ENCODE assay signal across 15 cellular contexts in the genomic region with DNA sequence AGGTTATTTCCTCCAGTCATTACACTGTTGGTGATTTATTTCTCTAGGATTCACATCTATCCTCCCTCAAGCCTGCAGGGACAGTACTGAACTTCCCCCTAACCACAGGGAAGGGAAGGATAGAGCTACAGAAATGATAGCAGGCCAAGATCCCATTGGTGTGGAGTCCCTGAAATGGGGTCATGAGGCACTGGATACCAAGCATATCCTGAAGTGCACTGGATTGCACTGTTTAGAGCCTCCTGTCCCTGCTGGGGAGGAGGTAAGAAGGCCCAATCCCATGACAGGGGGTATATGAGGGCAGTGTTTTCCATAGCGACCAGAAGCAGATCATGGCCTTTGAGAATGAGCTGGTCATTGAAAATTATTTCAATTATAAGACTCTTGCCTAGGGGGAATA. TPM values are rescaled to one million over a fixed set of nuclear protein-coding genes. Genes with fewer than 3 reads are reported as not detected.
DNase-seq lines count a peak whose midpoint lies in the region; ATAC-seq and TF ChIP-seq lines count a peak whose summit lies in the region.
"Had no signal": no experiment of that assay in that cellular context is flagged by ENCODE, and none has a peak within 500 bp of the region (broad histone marks: within the 10 kb centered on the region; RNA-seq: fewer than 3 reads in every experiment).

No MANE protein-coding gene starts in this region.

- TF ChIP-seq POLR2A in heart left ventricle (IDR thresholded peaks at IDR 0.05) = no peak

- H3K27ac ChIP-seq in heart left ventricle = peak overlapping the region in 1 of 12 donors; percentile 35
- peak overlapping the region in 1 of 2 donors; percentile 6 for H3K27ac ChIP-seq in right atrium auricular region
- H3K27ac ChIP-seq in upper lobe of right lung = no peak overlapping the region
- H3K27ac ChIP-seq: BLaER1 treated with 17β-estradiol and CSF1 and Interleukin-3, amounts not matched to agents 10 nM and 100 nM had no signal

- H3K27me3 ChIP-seq in heart left ventricle (no peaks in the 10 kb centered on the region), right atrium auricular region (no peaks in the 10 kb centered on the region), upper lobe of right lung (no peaks in the 10 kb centered on the region)
- H3K27me3 ChIP-seq: BLaER1 treated with 17β-estradiol and CSF1 and Interleukin-3, amounts not matched to agents 10 nM and 100 nM had no signal

- H3K4me1 ChIP-seq in heart left ventricle = peaks cover 0 to 56% (median 22%) of the 10 kb centered on the region in 12 donors
- peaks cover 0 to 52% of the 10 kb centered on the region in 2 donors for H3K4me1 ChIP-seq in right atrium auricular region
- H3K4me1 ChIP-seq in upper lobe of right lung = no peaks in the 10 kb centered on the region
- H3K4me1 ChIP-seq: BLaER1 treated with 17β-estradiol and CSF1 and Interleukin-3, amounts not matched to agents 10 nM and 100 nM had no signal

- no peak overlapping the region for H3K4me3 ChIP-seq in heart left ventricle
- no peak overlapping the region for H3K4me3 ChIP-seq in right atrium auricular region
- H3K4me3 ChIP-seq in upper lobe of right lung = no peak overlapping the region
- H3K4me3 ChIP-seq: BLaER1 treated with 17β-estradiol and CSF1 and Interleukin-3, amounts not matched to agents 10 nM and 100 nM had no signal

- intact Hi-C loops in heart left ventricle (cut with DNase I) (loop anchor here in 1 of 10 donors (10.0 kb wide), 1 partner anchor 49 kb away; no protein-coding TSS in a partner anchor), left ventricle myocardium superior (cut with micrococcal nuclease) (no loop called here), sciatic nerve (cut with DNase I) (loop anchor here (5.0 kb wide), 1 partner anchor 1771 kb away; no protein-coding TSS in a partner anchor), upper lobe of right lung (cut with DNase I) (no loop called here)

- TF ChIP-seq CTCF in heart left ventricle (IDR thresholded peaks at IDR 0.05) (no peak), right atrium auricular region (IDR thresholded peaks at IDR 0.05) (no peak), upper lobe of right lung (IDR thresholded peaks at IDR 0.05) (no peak)

- DNase-seq in heart left ventricle (no peak), right atrium auricular region (ENCODE audit: low spot score) (no peak), left ventricle myocardium superior (no peak), sciatic nerve (ENCODE audit: low spot score) (no peak), upper lobe of right lung (no peak)
- DNase-seq: ACHN; CD4-positive, alpha-beta T cell; COR-L47; DND-41; GF-D8; HCEC 1CT; HFFc6 had no signal

- ATAC-seq in heart left ventricle = peak in 3 of 4 donors; percentile 18 to 37 (median 33)
- ATAC-seq in left ventricle myocardium superior = peak; percentile 42
- ATAC-seq in sciatic nerve = peak; percentile 28
- ATAC-seq in HG02571 (IDR thresholded peaks at IDR 0.05; ENCODE audit: unreplicated experiment) = no peak
- ATAC-seq in HG03521 (IDR thresholded peaks at IDR 0.05; ENCODE audit: unreplicated experiment) = no peak
- ATAC-seq in upper lobe of right lung = no peak

- H3K36me3 ChIP-seq in heart left ventricle (no peaks in the 10 kb centered on the region), right atrium auricular region (no peaks in the 10 kb centered on the region), upper lobe of right lung (no peaks in the 10 kb centered on the region)

- WGBS in heart left ventricle, 4 donors = 82 to 96% (median 91%) methylated on average over 1 of the region's 1 CpG

- no peaks in the 10 kb centered on the region for H3K9me3 ChIP-seq in heart left ventricle
- no peaks in the 10 kb centered on the region for H3K9me3 ChIP-seq in right atrium auricular region
- no peaks in the 10 kb centered on the region for H3K9me3 ChIP-seq in upper lobe of right lung

RNA-seq across cellular contexts. Expression of a gene that starts 56.8 kb away (rescaled TPM):
- total RNA-seq in heart left ventricle (10 to 100 TPM; 57.5 to 81.3 (median 69.2) TPM), right atrium auricular region (10 to 100 TPM; 49.4 to 78.5 TPM), left ventricle myocardium superior (45.6 TPM), sciatic nerve (81.0 TPM), upper lobe of right lung (78.8 TPM)
- polyA plus RNA-seq in heart left ventricle = 10 to 100 TPM; 32.0 to 32.3 TPM

Comparison
In these comparisons a context has a peak if more than half of its experiments do, and no peak if none do; other contexts are left out.
1. ATAC-seq: peak in heart left ventricle (3 of 4), left ventricle myocardium superior (single experiment) and sciatic nerve (single experiment); none in HG02571 (single experiment), HG03521 (single experiment) and upper lobe of right lung (single experiment).